Comparison of ENCODE assay signal across 8 cellular contexts in the genomic region with DNA sequence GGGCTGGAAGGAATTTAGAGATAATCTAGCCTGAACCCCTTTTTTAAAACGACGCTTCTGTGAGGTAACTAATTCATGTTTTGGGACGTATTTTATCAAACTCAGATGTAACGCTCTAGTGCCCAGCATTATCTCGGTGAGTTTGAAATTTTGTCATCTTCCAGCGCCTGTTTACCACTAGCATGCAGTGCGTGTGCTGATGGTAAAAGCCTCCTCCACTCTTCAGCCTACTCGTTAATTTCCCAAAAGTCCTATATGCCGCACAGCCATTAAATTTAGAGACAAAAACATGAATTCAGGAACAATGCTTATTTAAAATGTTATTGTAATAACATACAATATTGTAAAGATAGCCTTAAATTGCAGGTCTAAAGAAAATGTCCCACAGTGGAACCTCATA. TPM values are rescaled to one million over a fixed set of nuclear protein-coding genes. Genes with fewer than 3 reads are reported as not detected.
DNase-seq lines count a peak whose midpoint lies in the region; ATAC-seq and TF ChIP-seq lines count a peak whose summit lies in the region.

No MANE protein-coding gene starts in this region.

- no peaks in the 10 kb centered on the region for H3K27me3 Mint-ChIP-seq in naive thymus-derived CD8-positive, alpha-beta T cell

- H2BK5ac ChIP-seq in IMR-90 (ENCODE audit: low read depth, low read length, poor library complexity, severe bottlenecking): no peak overlapping the region

- peak overlapping the region; percentile 87 to 99 (median 95) for H3K4me3 Mint-ChIP-seq in naive thymus-derived CD8-positive, alpha-beta T cell

- no peak overlapping the region for H2BK15ac ChIP-seq in IMR-90 (ENCODE audit: low read depth, low read length)

- no peaks in the 10 kb centered on the region for H3K9me3 Mint-ChIP-seq in naive thymus-derived CD8-positive, alpha-beta T cell

- no peaks in the 10 kb centered on the region for H3K36me3 ChIP-seq in BLaER1
- H3K36me3 ChIP-seq in IMR-90 (ENCODE audit: control insufficient read depth, insufficient read depth, low read length): no peaks in the 10 kb centered on the region

- H3K27ac Mint-ChIP-seq in naive thymus-derived CD8-positive, alpha-beta T cell: peak overlapping the region; percentile 93 to 99 (median 97)

- dilution Hi-C loops in IMR-90 (cut with HindIII; ENCODE audit: low sequenced_read_pairs, unreplicated experiment): no loop called here

- CTCF ChIA-PET in IMR-90 (lab: Yijun Ruan, JAX): no interaction called here

- no peak for TF ChIP-seq RAD21 in IMR-90 (IDR thresholded peaks at IDR 0.05; ENCODE audit: low read length)

- H3K4me1 ChIP-seq in BLaER1: peaks cover 48% of the 10 kb centered on the region
- H3K4me1 ChIP-seq in IMR-90 (ENCODE audit: control insufficient read depth, insufficient read depth, low read length): peaks cover 3% of the 10 kb centered on the region; the same call in 1 of the 2 replicates

- TF ChIP-seq POLR2A in IMR-90 (IDR thresholded peaks at IDR 0.05; ENCODE audit: low read depth, low read length): no peak

- DNase-seq in IMR-90 (no peak), caudate nucleus (lab: John Stamatoyannopoulos, UW) (no peak), NCI-H1694 (lab: John Stamatoyannopoulos, UW) (no peak), NCI-H1694 treated with DMSO at 0.1 percent for 48 hours (lab: John Stamatoyannopoulos, UW) (no peak)
- DNase-seq in naive thymus-derived CD8-positive, alpha-beta T cell: no peak

- BruUV-seq in IMR-90 (replicated peaks; lab: Mats Ljungman, UMichigan): no TSS peak

- H4K5ac ChIP-seq in IMR-90 (ENCODE audit: low read depth, low read length): no peak overlapping the region

- H3K23ac ChIP-seq in IMR-90 (ENCODE audit: low read depth, low read length): peak overlapping the region; percentile 86

- no peak for TF ChIP-seq CTCF in IMR-90 (conservative IDR thresholded peaks at IDR 0.05; ENCODE audit: low read depth, low read length)

- H3K9me1 ChIP-seq in IMR-90 (ENCODE audit: insufficient read depth, low read length): peaks cover 7% of the 10 kb centered on the region

- no peak overlapping the region for H3K14ac ChIP-seq in IMR-90 (replicated peaks; ENCODE audit: low read depth, low read length)

- ATAC-seq in IMR-90 (ENCODE audit: low read depth): no peak
- no peak for ATAC-seq in naive thymus-derived CD8-positive, alpha-beta T cell
- ATAC-seq in HG02852 (IDR thresholded peaks at IDR 0.05; ENCODE audit: unreplicated experiment): no peak
- ATAC-seq in GM19324 (IDR thresholded peaks at IDR 0.05; ENCODE audit: low FRiP score, unreplicated experiment): no peak

- peak overlapping the region; percentile 96 for H3K4me3 ChIP-seq in BLaER1
- no peak overlapping the region for H3K4me3 ChIP-seq in IMR-90 (ENCODE audit: insufficient read depth, low read depth, low read length)

- H3K9ac ChIP-seq in BLaER1 (peak overlapping the region; percentile 91), IMR-90 (ENCODE audit: low read depth, low read length) (no peak overlapping the region)

- H3K27me3 ChIP-seq in BLaER1 (peaks cover 18% of the 10 kb centered on the region), IMR-90 (ENCODE audit: control insufficient read depth, insufficient read depth, low read length) (0 out of 2 replicates have a peak, but pooled peaks cover 2% of the 10 kb centered on the region)

- H2AK5ac ChIP-seq in IMR-90 (ENCODE audit: low read depth, low read length): no peak overlapping the region

- peak overlapping the region; percentile 89; the same call in 1 of the 2 replicates for H3K27ac ChIP-seq in BLaER1
- no peak overlapping the region for H3K27ac ChIP-seq in IMR-90 (ENCODE audit: insufficient read depth, low read length)
- H3K27ac ChIP-seq in caudate nucleus (ENCODE audit: low read depth, low read length): peak overlapping the region; percentile 98

- no peak overlapping the region for H3K56ac ChIP-seq in IMR-90 (ENCODE audit: extremely low read depth, insufficient read depth, low read length)

- no peak overlapping the region for H2BK20ac ChIP-seq in IMR-90 (ENCODE audit: low read depth, low read length)

- 89% methylated on average over 4 of the region's 9 CpGs; no CpG with 5 or more reads in 1 of the 2 experiments for WGBS in IMR-90 (ENCODE audit: extremely low coverage in 2 of 2, insufficient read length in 1 of 2), 2 experiments

- POLR2A ChIA-PET in IMR-90 (lab: Charles Lee; ENCODE audit: unreplicated experiment): no interaction called here
- POLR2A ChIA-PET in naive thymus-derived CD8-positive, alpha-beta T cell (lab: Charles Lee): interaction anchor here (1.8 to 2.2 kb wide), 4 partner anchors 8 to 105 kb away, joined by 5 to 19 read pairs (median 12); no protein-coding TSS in a partner anchor

- no peak overlapping the region for H3K18ac ChIP-seq in IMR-90 (ENCODE audit: low read depth, low read length)

- intact Hi-C loops in IMR-90 (cut with micrococcal nuclease): loop anchor here (1.0 to 10.0 kb wide), 7 partner anchors 190 to 909 kb away; a partner anchor contains a TSS

- in situ Hi-C loops in IMR-90 (cut with MboI; ENCODE audit: low sequenced_read_pairs): no loop called here

- H2BK120ac ChIP-seq in IMR-90 (ENCODE audit: low read depth, low read length): no peak overlapping the region

- no peak overlapping the region; a peak in 1 of 4 replicates for H4K8ac ChIP-seq in IMR-90 (ENCODE audit: low read depth in 2 of 2, low read length in 2 of 2)

- H3K4me2 ChIP-seq in BLaER1 (peak overlapping the region; percentile 97), IMR-90 (ENCODE audit: low read depth, low read length) (peak overlapping the region; percentile 21; the same call in 1 of the 2 replicates)

- H3K9me3 ChIP-seq in BLaER1: no peaks in the 10 kb centered on the region
- H3K9me3 ChIP-seq in IMR-90 (ENCODE audit: control insufficient read depth, insufficient read depth, low read length): no peaks in the 10 kb centered on the region

- H3K4ac ChIP-seq in IMR-90 (ENCODE audit: low read depth, low read length): no peak overlapping the region

- H3K79me1 ChIP-seq in IMR-90 (ENCODE audit: low read depth in 1 of 2, low read length in 2 of 2): peaks cover 10 to 33% of the 10 kb centered on the region in 2 experiments

- H3K4me1 Mint-ChIP-seq in naive thymus-derived CD8-positive, alpha-beta T cell: peaks cover 17 to 67% (median 51%) of the 10 kb centered on the region in 4 donors

- H2AK9ac ChIP-seq in IMR-90 (replicated peaks; ENCODE audit: low read depth, low read length, poor library complexity): no peak overlapping the region

- H4K91ac ChIP-seq in IMR-90 (ENCODE audit: insufficient read depth, low read depth, low read length): no peak overlapping the region

- no peaks in the 10 kb centered on the region for H3K36me3 Mint-ChIP-seq in naive thymus-derived CD8-positive, alpha-beta T cell

- no peak overlapping the region for H2AFZ ChIP-seq in IMR-90 (replicated peaks; ENCODE audit: low read length, poor library complexity)

- peaks cover 32% of the 10 kb centered on the region; the same call in 1 of the 2 replicates for H4K20me1 ChIP-seq in BLaER1
- peaks cover 3% of the 10 kb centered on the region; the same call in 1 of the 2 replicates for H4K20me1 ChIP-seq in IMR-90 (ENCODE audit: insufficient read depth, low read length)

TF ChIP-seq in IMR-90, 13 proteins besides CTCF, POLR2A, EP300 and RAD21:
- TF ChIP-seq MAFK (IDR thresholded peaks at IDR 0.05; ENCODE audit: low read depth, low read length) (no peak), FOS (IDR thresholded peaks at IDR 0.05; ENCODE audit: low read depth, low read length) (no peak), SMC3 (IDR thresholded peaks at IDR 0.05; ENCODE audit: low read depth, low read length) (no peak), MAZ (IDR thresholded peaks at IDR 0.05; ENCODE audit: borderline replicate concordance, low read depth, low read length) (no peak), BHLHE40 (IDR thresholded peaks at IDR 0.05; ENCODE audit: low read depth, low read length) (no peak), RFX5 (IDR thresholded peaks at IDR 0.05; ENCODE audit: low read depth, low read length) (no peak), MXI1 (IDR thresholded peaks at IDR 0.05; ENCODE audit: borderline replicate concordance, low read depth, low read length) (no peak), NFE2L2 (IDR thresholded peaks at IDR 0.05; ENCODE audit: low read depth, low read length) (no peak), CEBPB (IDR thresholded peaks at IDR 0.05; ENCODE audit: low read depth, low read length) (no peak), CHD1 (IDR thresholded peaks at IDR 0.05; ENCODE audit: low read depth, low read length) (no peak), RCOR1 (IDR thresholded peaks at IDR 0.05; ENCODE audit: insufficient replicate concordance, low read length) (no peak)
- TF ChIP-seq, protein P1, sequence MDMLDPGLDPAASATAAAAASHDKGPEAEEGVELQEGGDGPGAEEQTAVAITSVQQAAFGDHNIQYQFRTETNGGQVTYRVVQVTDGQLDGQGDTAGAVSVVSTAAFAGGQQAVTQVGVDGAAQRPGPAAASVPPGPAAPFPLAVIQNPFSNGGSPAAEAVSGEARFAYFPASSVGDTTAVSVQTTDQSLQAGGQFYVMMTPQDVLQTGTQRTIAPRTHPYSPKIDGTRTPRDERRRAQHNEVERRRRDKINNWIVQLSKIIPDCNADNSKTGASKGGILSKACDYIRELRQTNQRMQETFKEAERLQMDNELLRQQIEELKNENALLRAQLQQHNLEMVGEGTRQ (IDR thresholded peaks at IDR 0.05; ENCODE audit: low read depth, low read length): no peak
- TF ChIP-seq, protein P2, sequence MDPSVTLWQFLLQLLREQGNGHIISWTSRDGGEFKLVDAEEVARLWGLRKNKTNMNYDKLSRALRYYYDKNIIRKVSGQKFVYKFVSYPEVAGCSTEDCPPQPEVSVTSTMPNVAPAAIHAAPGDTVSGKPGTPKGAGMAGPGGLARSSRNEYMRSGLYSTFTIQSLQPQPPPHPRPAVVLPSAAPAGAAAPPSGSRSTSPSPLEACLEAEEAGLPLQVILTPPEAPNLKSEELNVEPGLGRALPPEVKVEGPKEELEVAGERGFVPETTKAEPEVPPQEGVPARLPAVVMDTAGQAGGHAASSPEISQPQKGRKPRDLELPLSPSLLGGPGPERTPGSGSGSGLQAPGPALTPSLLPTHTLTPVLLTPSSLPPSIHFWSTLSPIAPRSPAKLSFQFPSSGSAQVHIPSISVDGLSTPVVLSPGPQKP (IDR thresholded peaks at IDR 0.05; ENCODE audit: borderline replicate concordance, low read depth, low read length): no peak

RNA-seq across cellular contexts. Expression of a gene that starts 2.8 kb away (rescaled TPM):
- total RNA-seq in IMR-90 (2012; rRNA removed): 2.2 and 3.6 TPM in 2 replicates
- 3.2 and 4.1 TPM in 2 replicates for polyA plus RNA-seq in IMR-90 (2012; rRNA removed)
- polyA plus RNA-seq in IMR-90 (2012; cell fraction: cytosol; rRNA removed): 1.5 and 2.1 TPM in 2 replicates
- polyA plus RNA-seq in IMR-90 (2012; cell fraction: nucleus; rRNA removed; ENCODE audit: low replicate concordance): 5.9 and 9.1 TPM in 2 replicates
- total RNA-seq in naive thymus-derived CD8-positive, alpha-beta T cell: 10 to 100 TPM; 53.9 to 55.8 TPM
- polyA plus RNA-seq in naive thymus-derived CD8-positive, alpha-beta T cell: 1 to 10 TPM; 1.8 to 2.6 (median 2.6) TPM

Comparison
In these comparisons a context has a peak if more than half of its experiments do, and no peak if none do; other contexts are left out.
1. RNA of a gene that starts 2.8 kb away (total RNA-seq): 53.9 to 55.8 TPM in naive thymus-derived CD8-positive, alpha-beta T cell; 2.2 to 3.6 TPM in IMR-90; every median in the first group is over 10 times any median in the second.